8 cellular contexts compared by ENCODE assay signal in genomic region chr1:221778535-221779142, GRCh38.
A peak's percentile ranks its signal among the peaks of the same experiment; 100 is the strongest.
DNase-seq lines count a peak whose midpoint lies in the region; ATAC-seq, FAIRE-seq and TF ChIP-seq lines count a peak whose summit lies in the region.

No MANE protein-coding gene starts in this region.

- H3K9me3 Mint-ChIP-seq in activated naive CD4-positive, alpha-beta T cell treated with anti-CD3 and anti-CD28 coated beads, Interleukin-2, amount 10 ng/mL, durations not matched to agents 7 days and 5 days, result peaks cover 4% of the 10 kb centered on the region

- peaks cover 5% of the 10 kb centered on the region for H3K36me3 Mint-ChIP-seq in activated naive CD4-positive, alpha-beta T cell treated with anti-CD3 and anti-CD28 coated beads, Interleukin-2, amount 10 ng/mL, durations not matched to agents 7 days and 5 days

- CTCF ChIA-PET in GM10248 (lab: Yijun Ruan, JAX), result interaction anchor here (0.7 to 4.2 kb wide), 7 partner anchors 10 to 392 kb away, joined by 3 to 26 read pairs (median 5); partner anchors contain the start of gene DUSP10
- CTCF ChIA-PET in activated naive CD4-positive, alpha-beta T cell treated with anti-CD3 and anti-CD28 coated beads, Interleukin-2, amount 10 ng/mL, durations not matched to agents 7 days and 5 days (lab: Charles Lee), result interaction anchor here (1.0 to 2.6 kb wide), 3 partner anchors 10 to 37 kb away, joined by 3 to 9 read pairs (median 3); partner anchors contain the start of gene DUSP10

- ATAC-seq in GM21367 (IDR thresholded peaks at IDR 0.05; ENCODE audit: unreplicated experiment) (peak; percentile 32), HG03571 (IDR thresholded peaks at IDR 0.05; ENCODE audit: unreplicated experiment) (peak; percentile 37)

- FAIRE-seq in H54 (lab: Jason Lieb, UNC), result no peak

- TF ChIP-seq POLR2A in H54 (IDR thresholded peaks at IDR 0.05; ENCODE audit: low read depth, low read length), result no peak

- POLR2A ChIA-PET in GM10248 (lab: Yijun Ruan, JAX), result interaction anchor here (0.9 to 1.3 kb wide), 2 partner anchors 37 to 44 kb away, joined by 3 to 4 read pairs; partner anchors contain the start of gene DUSP10

- peak overlapping the region; percentile 46 for H3K4me3 Mint-ChIP-seq in activated naive CD4-positive, alpha-beta T cell treated with anti-CD3 and anti-CD28 coated beads, Interleukin-2, amount 10 ng/mL, durations not matched to agents 7 days and 5 days

- TF ChIP-seq CTCF in GM10248 (IDR thresholded peaks at IDR 0.05; ENCODE audit: control extremely low read depth, extremely low read depth, low read depth, missing control alignments), result no peak

- no peaks in the 10 kb centered on the region for H3K27me3 Mint-ChIP-seq in activated naive CD4-positive, alpha-beta T cell treated with anti-CD3 and anti-CD28 coated beads, Interleukin-2, amount 10 ng/mL, durations not matched to agents 7 days and 5 days

- peak; percentile 29 for DNase-seq in GM10248 (ENCODE audit: extremely low spot score)
- DNase-seq in activated naive CD4-positive, alpha-beta T cell treated with anti-CD3 and anti-CD28 coated beads, Interleukin-2, amount 10 ng/mL, durations not matched to agents 7 days and 5 days, result peak; percentile 66
- DNase-seq in NCI-H2029 treated with DMSO at 0.1 percent for 48 hours (lab: John Stamatoyannopoulos, UW), result no peak
- DNase-seq in H54 (ENCODE audit: insufficient read length, low spot score), result no peak
- no peak for DNase-seq in kidney tubule cell (ENCODE audit: low spot score)
- DNase-seq in activated CD8-positive, alpha-beta memory T cell treated with anti-CD3 and anti-CD28 coated beads, Interleukin-2, amount 50 U/mL, for 48 hours, result no peak

- peak overlapping the region; percentile 95 for H3K27ac Mint-ChIP-seq in activated naive CD4-positive, alpha-beta T cell treated with anti-CD3 and anti-CD28 coated beads, Interleukin-2, amount 10 ng/mL, durations not matched to agents 7 days and 5 days

- peaks cover 94% of the 10 kb centered on the region for H3K4me1 Mint-ChIP-seq in activated naive CD4-positive, alpha-beta T cell treated with anti-CD3 and anti-CD28 coated beads, Interleukin-2, amount 10 ng/mL, durations not matched to agents 7 days and 5 days

Comparison
In these comparisons a context has a peak if more than half of its experiments do, and no peak if none do; other contexts are left out.
1. DNase-seq: peak in GM10248 (single experiment) and activated naive CD4-positive, alpha-beta T cell treated with anti-CD3 and anti-CD28 coated beads, Interleukin-2, amount 10 ng/mL, durations not matched to agents 7 days and 5 days (single experiment); none in NCI-H2029 treated with DMSO at 0.1 percent for 48 hours (single experiment), H54 (single experiment), kidney tubule cell (single experiment) and activated CD8-positive, alpha-beta memory T cell treated with anti-CD3 and anti-CD28 coated beads, Interleukin-2, amount 50 U/mL, for 48 hours (single experiment).